27 cellular contexts compared by ENCODE assay signal in genomic region chr5:125103459-125103858, GRCh38.
DNase-seq lines count a peak whose midpoint lies in the region; ATAC-seq, FAIRE-seq and TF ChIP-seq lines count a peak whose summit lies in the region.
"Had no signal": no experiment of that assay in that cellular context is flagged by ENCODE, and none has a peak within 500 bp of the region (broad histone marks: within the 10 kb centered on the region; RNA-seq: fewer than 3 reads in every experiment).

No MANE protein-coding gene starts in this region.

- peak overlapping the region; percentile 17 for H2AFZ ChIP-seq in SU-DHL-6 (ENCODE audit: low read depth, low read length, severe bottlenecking)

- DNase-seq in D721Med (ENCODE audit: insufficient read length, low spot score) (no peak), M059J (ENCODE audit: low read depth) (peak; percentile 45), lower lobe of right lung (no peak), islet precursor cell (no peak)
- no peak for DNase-seq in stimulated activated CD4-positive, alpha-beta T cell treated with anti-CD3 and anti-CD28 coated beads, Interleukin-12 subunit alpha, Interleukin-12 subunit beta, amount 100 ng/mL, for 4 hours
- DNase-seq: Calu3, DMS153, DND-41, H9, NCI-H1092 treated with DMSO at 0.1 percent for 48 hours, NCI-H1436, NCI-H187, NCI-H2081 treated with DMSO at 0.1 percent for 48 hours, NCI-H2171, NCI-H345, NCI-H510A treated with DMSO at 0.1 percent for 48 hours, NCI-H748 treated with DMSO at 0.1 percent for 48 hours, SHP77 treated with DMSO at 0.1 percent for 48 hours had no signal

- H3K36me3 ChIP-seq in SU-DHL-6 (ENCODE audit: low read length): no peaks in the 10 kb centered on the region
- H3K36me3 ChIP-seq in lower lobe of right lung: no peaks in the 10 kb centered on the region

- no peaks in the 10 kb centered on the region for H3K9me2 ChIP-seq in SU-DHL-6 (replicated peaks; ENCODE audit: insufficient read depth, low read length)

- H4K20me1 ChIP-seq in SU-DHL-6 (ENCODE audit: low read depth, low read length): no peaks in the 10 kb centered on the region

- H3K27me3 ChIP-seq in SU-DHL-6 (ENCODE audit: low read length) (no peaks in the 10 kb centered on the region), lower lobe of right lung (ENCODE audit: low read depth) (no peaks in the 10 kb centered on the region)

- no peak for TF ChIP-seq CTCF in D721Med (IDR thresholded peaks at IDR 0.05; ENCODE audit: insufficient read depth, missing control alignments)
- TF ChIP-seq CTCF in SU-DHL-6 (IDR thresholded peaks at IDR 0.05; ENCODE audit: insufficient read depth, low read length, poor library complexity, severe bottlenecking): no peak
- no peak for TF ChIP-seq CTCF in lower lobe of right lung (IDR thresholded peaks at IDR 0.05)

- no peaks in the 10 kb centered on the region for H3K4me1 ChIP-seq in lower lobe of right lung

- no peak overlapping the region for H3K4me2 ChIP-seq in SU-DHL-6 (ENCODE audit: low read depth, low read length, poor library complexity, severe bottlenecking)
- H3K4me2 ChIP-seq: KMS-11 had no signal

- H3F3A ChIP-seq in SU-DHL-6 (ENCODE audit: insufficient read depth): no peaks in the 10 kb centered on the region

- H3K9me3 ChIP-seq in SU-DHL-6 (ENCODE audit: insufficient read depth, low read length) (no peaks in the 10 kb centered on the region), lower lobe of right lung (no peaks in the 10 kb centered on the region)

- H3K27ac ChIP-seq in SU-DHL-6 (ENCODE audit: low read depth, low read length) (no peak overlapping the region), lower lobe of right lung (no peak overlapping the region)
- H3K27ac ChIP-seq: HL-60, KMS-11, RWPE1 had no signal

- intact Hi-C loops in lower lobe of right lung (cut with DNase I): no loop called here

- H3K79me2 ChIP-seq in SU-DHL-6 (ENCODE audit: insufficient read depth, low read length): no peaks in the 10 kb centered on the region

- no peak overlapping the region for H3K9ac ChIP-seq in SU-DHL-6 (ENCODE audit: low read length)
- H3K9ac ChIP-seq: KMS-11 had no signal

- peak; percentile 72 for FAIRE-seq in D721Med (lab: Jason Lieb, UNC)
- FAIRE-seq: GM12892, GM19239 had no signal

- no peak overlapping the region for H3K4me3 ChIP-seq in SU-DHL-6 (ENCODE audit: insufficient read depth, low read length, poor library complexity, severe bottlenecking)
- no peak overlapping the region for H3K4me3 ChIP-seq in lower lobe of right lung

- ATAC-seq in lower lobe of right lung (peak; percentile 54 to 94), HG03280 (IDR thresholded peaks at IDR 0.05; ENCODE audit: unreplicated experiment) (no peak), GM19452 (IDR thresholded peaks at IDR 0.05; ENCODE audit: unreplicated experiment) (no peak)
- ATAC-seq: Panc1 had no signal

Comparison
In these comparisons a context has a peak if more than half of its experiments do, and no peak if none do; other contexts are left out.
1. ATAC-seq: peak in lower lobe of right lung (2 of 2); none in HG03280 (single experiment) and GM19452 (single experiment).